ENCODE assay signal across 22 cellular contexts in genomic region chr1:30803562-30803961, GRCh38. TPM values are rescaled to one million over a fixed set of nuclear protein-coding genes. Genes with fewer than 3 reads are reported as not detected.
"Had no signal": no experiment of that assay in that cellular context is flagged by ENCODE, and none has a peak within 500 bp of the region (broad histone marks: within the 10 kb centered on the region; RNA-seq: fewer than 3 reads in every experiment).

No MANE protein-coding gene starts in this region.

- FAIRE-seq: RCC 7860 had no signal

- DNase-seq: activated CD4-positive, alpha-beta T cell treated with anti-CD3 and anti-CD28 coated beads for 48 hours; activated CD4-positive, alpha-beta T cell treated with anti-CD3 and anti-CD28 coated beads, Interleukin-2, amount 50 U/mL, for 4 hours; activated CD4-positive, CD25-positive, alpha-beta regulatory T cell treated with anti-CD3 and anti-CD28 coated beads, Interleukin-2, amount 50 U/mL, for 72 hours; activated CD8-positive, alpha-beta memory T cell treated with anti-CD3 and anti-CD28 coated beads, Interleukin-2, amount 10 ng/mL, durations not matched to agents 7 days and 5 days; activated effector memory CD4-positive, alpha-beta T cell treated with Interleukin-2 at 50 U/mL for 16 hours; activated naive CD4-positive, alpha-beta T cell; activated naive CD8-positive, alpha-beta T cell treated with anti-CD3 and anti-CD28 coated beads, Interleukin-2, amount 50 U/mL, for 24 hours; activated T-cell treated with anti-CD3 and anti-CD28 coated beads, Interleukin-2, amount 50 U/mL, for 24 hours; cerebellar nuclear complex; Kasumi-1; NCI-H1048; NCI-H146; NCI-H187 treated with DMSO at 0.1 percent for 48 hours; NCI-H2081 treated with DMSO at 0.1 percent for 48 hours; NCI-H446; NCI-H524; PC-3; SHP77 treated with DMSO at 0.1 percent for 48 hours; T-helper 17 cell; T-helper 9 cell had no signal

- ATAC-seq: activated CD8-positive, alpha-beta memory T cell treated with anti-CD3 and anti-CD28 coated beads, Interleukin-2, amount 10 ng/mL, durations not matched to agents 7 days and 5 days; activated naive CD4-positive, alpha-beta T cell treated with anti-CD3 and anti-CD28 coated beads, Interleukin-2, amount 50 U/mL, for 72 hours; activated naive CD8-positive, alpha-beta T cell treated with anti-CD3 and anti-CD28 coated beads, Interleukin-2, amount 50 U/mL, for 24 hours; PC-3; T-helper 17 cell had no signal

RNA-seq across cellular contexts. Expression of gene LAPTM5, which starts 46.0 kb away (rescaled TPM):
- total RNA-seq: PC-3 had no signal
